In genomic region chr5:76427481-76428140, GRCh38 we compare ENCODE assay signal across 26 cellular contexts. TPM values are rescaled to one million over a fixed set of nuclear protein-coding genes. Genes with fewer than 3 reads are reported as not detected.
A peak's percentile ranks its signal among the peaks of the same experiment; 100 is the strongest.
DNase-seq lines count a peak whose midpoint lies in the region; ATAC-seq, FAIRE-seq and TF ChIP-seq lines count a peak whose summit lies in the region.
"Had no signal": no experiment of that assay in that cellular context is flagged by ENCODE, and none has a peak within 500 bp of the region (broad histone marks: within the 10 kb centered on the region; RNA-seq: fewer than 3 reads in every experiment).

No MANE protein-coding gene starts in this region.

- H3K9me2 ChIP-seq in GM23338 (ENCODE audit: insufficient read depth), result no peaks in the 10 kb centered on the region
- H3K9me2 ChIP-seq: SK-N-SH had no signal

- 98% methylated on average over 9 of the region's 12 CpGs for WGBS in HepG2 (ENCODE audit: low lambda C conversion rate)
- 71% methylated on average over 12 of the region's 12 CpGs for WGBS in smooth muscle cell (ENCODE audit: low lambda C conversion rate)

- H3K9ac ChIP-seq in HepG2 (ENCODE audit: insufficient read depth, low read depth, low read length), result no peak overlapping the region
- H3K9ac ChIP-seq in smooth muscle cell (ENCODE audit: low read depth), result no peak overlapping the region
- H3K9ac ChIP-seq: SK-N-SH had no signal

- H2AFZ ChIP-seq in GM23338 (no peak overlapping the region; the same call in 1 of the 2 replicates), HepG2 (ENCODE audit: low read length) (no peak overlapping the region), smooth muscle cell (ENCODE audit: low read depth) (no peak overlapping the region)

- no TSS peak for BruUV-seq in HepG2 (replicated peaks; lab: Mats Ljungman, UMichigan)

- ATAC-seq in GM23338 (peak; percentile 63), HepG2 (peak; percentile 43; the same call in 2 of the 3 replicates), HG03565 (IDR thresholded peaks at IDR 0.05; ENCODE audit: unreplicated experiment) (no peak)
- no peak for ATAC-seq in central memory CD8-positive, alpha-beta T cell (replicated peaks; ENCODE audit: extremely low read depth, poor library complexity, severe bottlenecking)
- ATAC-seq: body of pancreas; foreskin keratinocyte; GM12878; stimulated activated naive CD8-positive, alpha-beta T cell treated with anti-CD3 and anti-CD28 coated beads, Interleukin-15, amount 100 ng/mL, for 72 hours had no signal

- POLR2A ChIA-PET in HepG2 (lab: Yijun Ruan, JAX), result no interaction called here

- H3K36me3 Mint-ChIP-seq in GM23338 (ENCODE audit: low read depth), result peaks cover 2% of the 10 kb centered on the region; the same call in 1 of the 3 replicates
- peaks cover 6% of the 10 kb centered on the region for H3K36me3 Mint-ChIP-seq in central memory CD8-positive, alpha-beta T cell (ENCODE audit: insufficient read depth)
- H3K36me3 Mint-ChIP-seq: type B pancreatic cell had no signal

- H3K4me1 ChIP-seq in GM23338 (ENCODE audit: insufficient read depth) (peaks cover 47% of the 10 kb centered on the region), HepG2 (ENCODE audit: insufficient read depth, low read length) (peaks cover 4% of the 10 kb centered on the region), smooth muscle cell (ENCODE audit: low read depth) (peaks cover 26% of the 10 kb centered on the region)
- H3K4me1 ChIP-seq: foreskin keratinocyte, left ventricle myocardium inferior, pancreas had no signal

- peak overlapping the region; percentile 52 for H3K4me3 Mint-ChIP-seq in GM23338
- no peak overlapping the region for H3K4me3 Mint-ChIP-seq in central memory CD8-positive, alpha-beta T cell
- H3K4me3 Mint-ChIP-seq: activated naive CD8-positive, alpha-beta T cell treated with anti-CD3 and anti-CD28 coated beads, Interleukin-2, amount 10 ng/mL, durations not matched to agents 7 days and 5 days; stimulated activated naive CD8-positive, alpha-beta T cell treated with anti-CD3 and anti-CD28 coated beads, Interleukin-15, amount 100 ng/mL, for 72 hours; type B pancreatic cell had no signal

- H3K27ac ChIP-seq in GM23338 (ENCODE audit: low read depth) (peak overlapping the region; percentile 95), HepG2 (ENCODE audit: extremely low read length, insufficient read depth, low read length) (no peak overlapping the region), smooth muscle cell (ENCODE audit: low read depth) (no peak overlapping the region)
- H3K27ac ChIP-seq: body of pancreas, foreskin keratinocyte, left ventricle myocardium inferior, pancreas had no signal

- no peaks in the 10 kb centered on the region for H3K9me3 Mint-ChIP-seq in GM23338
- H3K9me3 Mint-ChIP-seq in central memory CD8-positive, alpha-beta T cell, result no peaks in the 10 kb centered on the region
- H3K9me3 Mint-ChIP-seq: activated naive CD8-positive, alpha-beta T cell treated with anti-CD3 and anti-CD28 coated beads, Interleukin-2, amount 10 ng/mL, durations not matched to agents 7 days and 5 days; activated T-helper 2 cell treated with anti-CD3 and anti-CD28 coated beads, Interferon-gamma antibody, Interleukin-2, Interleukin-4, amounts not matched to agents 10 μg/mL and 5 μg/mL and 100 μg/mL, durations not matched to agents 14 hours and 24 hours and 36 hours; type B pancreatic cell had no signal

- H3K4me2 ChIP-seq in GM23338 (peak overlapping the region; percentile 59), HepG2 (ENCODE audit: low read depth, low read length) (no peak overlapping the region), smooth muscle cell (peak overlapping the region; percentile 10)
- H3K4me2 ChIP-seq: SK-N-SH had no signal

- H3K36me3 ChIP-seq in GM23338 (ENCODE audit: insufficient read depth) (no peaks in the 10 kb centered on the region), HepG2 (replicated peaks in 1 of 2; ENCODE audit: control insufficient read depth in 1 of 2, insufficient read depth in 2 of 2, low read length in 2 of 2) (peaks cover 0 to 15% of the 10 kb centered on the region in 2 experiments; a peak in 3 of 5 replicates), smooth muscle cell (ENCODE audit: low read depth) (no peaks in the 10 kb centered on the region)
- H3K36me3 ChIP-seq: HAP-1, left ventricle myocardium inferior, pancreas had no signal

- TF ChIP-seq RAD21 in HepG2 (CRISPR knock-in tag; IDR thresholded peaks at IDR 0.05), result no peak

- CTCF ChIA-PET in HepG2 (lab: Yijun Ruan, JAX; ENCODE audit: low intra/inter-chr PET ratio, low total read pairs), result no interaction called here

- H3K27me3 Mint-ChIP-seq in GM23338 (ENCODE audit: insufficient read depth, low read depth, poor library complexity), result peaks cover 4% of the 10 kb centered on the region
- no peaks in the 10 kb centered on the region for H3K27me3 Mint-ChIP-seq in central memory CD8-positive, alpha-beta T cell
- H3K27me3 Mint-ChIP-seq: activated naive CD8-positive, alpha-beta T cell treated with anti-CD3 and anti-CD28 coated beads, Interleukin-2, amount 10 ng/mL, durations not matched to agents 7 days and 5 days; stimulated activated naive CD8-positive, alpha-beta T cell treated with anti-CD3 and anti-CD28 coated beads, Interleukin-15, amount 100 ng/mL, for 72 hours; type B pancreatic cell had no signal

- H3K27ac Mint-ChIP-seq in GM23338, result peak overlapping the region; percentile 79
- H3K27ac Mint-ChIP-seq in central memory CD8-positive, alpha-beta T cell (ENCODE audit: low read depth), result peak overlapping the region; percentile 73
- H3K27ac Mint-ChIP-seq: activated naive CD8-positive, alpha-beta T cell treated with anti-CD3 and anti-CD28 coated beads, Interleukin-2, amount 10 ng/mL, durations not matched to agents 7 days and 5 days; activated T-helper 2 cell treated with anti-CD3 and anti-CD28 coated beads, Interferon-gamma antibody, Interleukin-2, Interleukin-4, amounts not matched to agents 10 μg/mL and 5 μg/mL and 100 μg/mL, durations not matched to agents 14 hours and 24 hours and 36 hours; type B pancreatic cell had no signal

- no peaks in the 10 kb centered on the region for H3K27me3 ChIP-seq in GM23338 (ENCODE audit: insufficient read depth)
- no peaks in the 10 kb centered on the region for H3K27me3 ChIP-seq in HepG2 (ENCODE audit: control insufficient read depth in 1 of 2, insufficient read depth in 2 of 2, low read length in 2 of 2)
- no peaks in the 10 kb centered on the region for H3K27me3 ChIP-seq in smooth muscle cell (ENCODE audit: low read depth)
- H3K27me3 ChIP-seq: body of pancreas, pancreas had no signal

- H3K9me3 ChIP-seq in HepG2 (ENCODE audit: low read length) (no peaks in the 10 kb centered on the region), smooth muscle cell (replicated peaks; ENCODE audit: low read depth) (no peaks in the 10 kb centered on the region)
- H3K9me3 ChIP-seq: body of pancreas, HAP-1, left ventricle myocardium inferior, pancreas, SK-N-SH had no signal

- H3F3A ChIP-seq in GM23338 (replicated peaks; ENCODE audit: low read depth) (peaks cover 17% of the 10 kb centered on the region), smooth muscle cell (ENCODE audit: low read depth) (peaks cover 3% of the 10 kb centered on the region)

- in situ Hi-C loops in HepG2 (cut with HindIII; ENCODE audit: extremely low pct_ligation_motif_present, low pct_unique_long_range_greater_than_20kb), result no loop called here

- peaks cover 67% of the 10 kb centered on the region for H3K4me1 Mint-ChIP-seq in GM23338
- H3K4me1 Mint-ChIP-seq in central memory CD8-positive, alpha-beta T cell, result peaks cover 69% of the 10 kb centered on the region

- no peak for TF ChIP-seq POLR2A in HepG2 (IDR thresholded peaks at IDR 0.05; ENCODE audit: insufficient read depth in 1 of 2, low read depth in 2 of 2, low read length in 2 of 2)

- TF ChIP-seq CTCF in GM23338 (conservative IDR thresholded peaks at IDR 0.05; ENCODE audit: low read depth in 2 of 2) (no peak), HepG2 (CRISPR knock-in tag; IDR thresholded peaks at IDR 0.05) (no peak), smooth muscle cell (IDR thresholded peaks at IDR 0.05; ENCODE audit: borderline replicate concordance, insufficient read depth, poor library complexity, severe bottlenecking) (no peak)

- H3K79me2 ChIP-seq in GM23338 (replicated peaks; ENCODE audit: insufficient read depth) (peaks cover 63% of the 10 kb centered on the region), HepG2 (ENCODE audit: insufficient read depth, low read length) (peaks cover 65% of the 10 kb centered on the region), smooth muscle cell (ENCODE audit: low read depth) (no peaks in the 10 kb centered on the region)

- FAIRE-seq in HepG2 (lab: Jason Lieb, UNC), result no peak
- FAIRE-seq: GM12878, pancreas had no signal

- no peak for TF ChIP-seq EP300 in HepG2 (IDR thresholded peaks at IDR 0.05; ENCODE audit: low read depth in 2 of 2, low read length in 2 of 2)
- TF ChIP-seq EP300 in HepG2 (CRISPR knock-in tag; IDR thresholded peaks at IDR 0.05; ENCODE audit: borderline replicate concordance), result no peak

- peak overlapping the region; percentile 37; the same call in 1 of the 2 replicates for H3K4me3 ChIP-seq in GM23338
- H3K4me3 ChIP-seq in HepG2 (replicated peaks in 1 of 3; ENCODE audit: insufficient read depth in 1 of 3, low read depth in 2 of 3, low read length in 3 of 3), result no peak overlapping the region
- H3K4me3 ChIP-seq in smooth muscle cell, result no peak overlapping the region
- H3K4me3 ChIP-seq: body of pancreas, GM12878, HAP-1, left ventricle myocardium inferior, pancreas had no signal

- intact Hi-C loops in HepG2 (cut with micrococcal nuclease; ENCODE audit: unreplicated experiment), result no loop called here

- peak; percentile 53 for DNase-seq in GM23338 (ENCODE audit: low spot score)
- no peak for DNase-seq in central memory CD8-positive, alpha-beta T cell (ENCODE audit: low spot score in 2 of 2)
- DNase-seq in HepG2 (ENCODE audit: low spot score), result no peak
- no peak for DNase-seq in smooth muscle cell (lab: John Stamatoyannopoulos, UW; ENCODE audit: unreplicated experiment)
- no peak for DNase-seq in OCI-M2 (lab: John Stamatoyannopoulos, UW; ENCODE audit: unreplicated experiment)
- no peak for DNase-seq in superior temporal gyrus (ENCODE audit: extremely low spot score)
- DNase-seq: activated CD4-positive, alpha-beta T cell treated with anti-CD3 and anti-CD28 coated beads for 1 hour; activated naive CD8-positive, alpha-beta T cell treated with anti-CD3 and anti-CD28 coated beads, Interleukin-2, amount 10 ng/mL, durations not matched to agents 7 days and 5 days; AML-193; body of pancreas; cortex of kidney; foreskin keratinocyte; left ventricle myocardium inferior; NCI-H187; NCI-H2227 treated with DMSO at 0.1 percent for 48 hours; NK-92 treated with Interleukin-12 subunit alpha and Interleukin-12 subunit beta, amount 100 ng/mL, for 24 hours; pancreas; RPMI8226; SK-N-SH; stimulated activated CD4-positive, alpha-beta T cell treated with anti-CD3 and anti-CD28 coated beads, Interleukin-2, amount 100 ng/mL, for 24 hours; stimulated activated naive CD8-positive, alpha-beta T cell treated with anti-CD3 and anti-CD28 coated beads, Interleukin-15, amount 100 ng/mL, for 72 hours had no signal

- H4K20me1 ChIP-seq in GM23338 (replicated peaks; ENCODE audit: insufficient read depth), result no peaks in the 10 kb centered on the region
- peaks cover 8% of the 10 kb centered on the region; the same call in 1 of the 2 replicates for H4K20me1 ChIP-seq in HepG2 (ENCODE audit: insufficient read depth, low read length)
- H4K20me1 ChIP-seq in smooth muscle cell (ENCODE audit: low read depth), result no peaks in the 10 kb centered on the region

RNA-seq across cellular contexts. Expression of gene IQGAP2, which starts 24.5 kb away (rescaled TPM):
- total RNA-seq in GM23338 (2014; rRNA removed; shearing (Covaris generic)), result 55.8 and 86.5 TPM in 2 replicates
- polyA plus RNA-seq in GM23338 (2016; fragmentation: Nextera tagmentation; extraction: Ambion mirVana), result 57.3 and 60.0 TPM in 2 replicates
- 83.3 and 143 TPM in 2 replicates for total RNA-seq in HepG2 (2016; rRNA removed; fragmentation: Illumina TruSeq; extraction: Trizol)
- 6.8 and 9.5 TPM in 2 replicates for total RNA-seq in HepG2 (2016; cell fraction: cytosol; rRNA removed; fragmentation: Illumina TruSeq; extraction: Trizol; ENCODE audit: low read depth)
- total RNA-seq in HepG2 (2016; cell fraction: insoluble cytoplasmic fraction; rRNA removed; fragmentation: Illumina TruSeq; extraction: Trizol), result 75.6 and 141 TPM in 2 replicates
- total RNA-seq in HepG2 (2016; cell fraction: membrane; rRNA removed; fragmentation: Illumina TruSeq; extraction: Trizol), result 20.0 and 24.2 TPM in 2 replicates
- total RNA-seq in HepG2 (2016; cell fraction: nucleus; rRNA removed; fragmentation: Illumina TruSeq; extraction: Trizol), result 81.7 and 84.7 TPM in 2 replicates
- 29.7 and 35.2 TPM in 2 replicates for polyA plus RNA-seq in HepG2 (2011; rRNA removed)
- polyA plus RNA-seq in HepG2 (2011; cell fraction: cytosol; rRNA removed), result 21.8 and 27.0 TPM in 2 replicates
- 16.5 and 22.9 TPM in 2 replicates for polyA plus RNA-seq in HepG2 (2011; cell fraction: nucleus; rRNA removed)
- 43.2 and 55.6 TPM in 2 replicates for polyA plus RNA-seq in HepG2 (2012)
- 2.5 and 3.4 TPM in 2 replicates for polyA plus RNA-seq in HepG2 (2016; cell fraction: cytosol; fragmentation: Illumina TruSeq; extraction: Trizol; ENCODE audit: low read depth)
- polyA plus RNA-seq in HepG2 (2016; cell fraction: insoluble cytoplasmic fraction; fragmentation: Illumina TruSeq; extraction: Trizol; ENCODE audit: low read depth), result 131 and 137 TPM in 2 replicates
- 10.6 and 10.9 TPM in 2 replicates for polyA plus RNA-seq in HepG2 (2016; cell fraction: membrane; fragmentation: Illumina TruSeq; extraction: Trizol; ENCODE audit: low read depth)
- polyA plus RNA-seq in HepG2 (2016; cell fraction: nucleus; fragmentation: Illumina TruSeq; extraction: Trizol; ENCODE audit: insufficient read depth, low read depth), result 77.5 and 91.9 TPM in 2 replicates
- 0.21 and 25.1 TPM in 2 replicates for polyA minus RNA-seq in HepG2 (2011; rRNA and poly(A)+ RNA removed; ENCODE audit: low replicate concordance)
- 51.9 and 82.7 TPM in 2 replicates for polyA minus RNA-seq in HepG2 (2011; cell fraction: cytosol; rRNA and poly(A)+ RNA removed)
- 85.0 and 104 TPM in 2 replicates for polyA minus RNA-seq in HepG2 (2011; cell fraction: nucleus; rRNA and poly(A)+ RNA removed)
- total RNA-seq in smooth muscle cell, result 10.7 and 16.6 TPM in 2 replicates
- polyA plus RNA-seq in smooth muscle cell, result 5.7 and 7.3 TPM in 2 replicates
- polyA plus RNA-seq: foreskin keratinocyte had no signal

Comparison
In these comparisons a context has a peak if more than half of its experiments do, and no peak if none do; other contexts are left out.
1. ATAC-seq: peak in GM23338 (single experiment) and HepG2 (single experiment); none in central memory CD8-positive, alpha-beta T cell (single experiment) and HG03565 (single experiment).